In the genomic region with DNA sequence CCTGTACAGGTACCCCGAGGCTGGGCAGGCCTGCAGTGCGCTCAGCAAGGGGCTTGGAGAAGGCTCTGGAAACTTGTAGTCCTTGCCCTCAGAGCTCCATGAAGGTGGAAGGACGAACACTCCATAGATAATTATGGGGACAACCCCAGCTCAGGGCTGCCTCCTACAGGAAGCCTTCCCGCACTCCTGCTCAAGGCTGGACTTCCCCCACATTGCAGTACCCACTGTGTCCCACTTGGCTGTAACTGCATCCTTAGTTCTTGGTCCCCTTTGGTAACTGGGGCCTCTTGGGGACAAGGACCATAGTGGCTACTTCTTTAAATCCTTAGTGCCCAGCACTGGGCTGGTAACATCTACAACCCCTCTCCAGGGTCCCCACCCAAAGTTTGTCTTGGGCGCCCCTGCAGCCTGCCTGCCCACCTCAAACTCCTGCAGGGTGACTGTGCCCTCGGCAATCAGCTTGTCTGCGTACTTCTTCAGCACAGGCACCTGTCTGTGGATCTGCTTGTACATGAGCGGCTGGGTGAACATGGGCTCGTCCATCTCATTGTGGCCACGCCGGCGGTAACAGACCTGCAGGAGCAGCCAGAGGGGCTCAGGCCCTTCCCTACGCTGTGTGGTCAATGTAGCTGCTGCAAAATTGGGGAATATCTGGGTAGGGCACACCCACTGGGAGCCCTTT, we compare ENCODE assay signal across 22 cellular contexts. TPM values are rescaled to one million over a fixed set of nuclear protein-coding genes. Genes with fewer than 3 reads are reported as not detected.
A peak's percentile ranks its signal among the peaks of the same experiment; 100 is the strongest.
DNase-seq lines count a peak whose midpoint lies in the region; ATAC-seq and TF ChIP-seq lines count a peak whose summit lies in the region.
"Had no signal": no experiment of that assay in that cellular context is flagged by ENCODE, and none has a peak within 500 bp of the region (broad histone marks: within the 10 kb centered on the region; RNA-seq: fewer than 3 reads in every experiment).

No MANE protein-coding gene starts in this region.

- H3K27me3 ChIP-seq in GM06990 (replicated peaks; ENCODE audit: control insufficient read depth, insufficient read depth, low read length) (no peaks in the 10 kb centered on the region), HCT116 (ENCODE audit: insufficient read depth, low read length) (no peaks in the 10 kb centered on the region)

- no peak for TF ChIP-seq RAD21 in HCT116 (IDR thresholded peaks at IDR 0.05; ENCODE audit: low read depth)

- POLR2A ChIA-PET in HCT116 (lab: Charles Lee): no interaction called here

- no peaks in the 10 kb centered on the region for H3K79me2 ChIP-seq in HCT116 (ENCODE audit: insufficient read depth, low read length)

- no peak for DNase-seq in GM06990 (ENCODE audit: extremely low read depth, insufficient read length)
- DNase-seq in HCT116 (ENCODE audit: low read depth, low spot score): no peak
- DNase-seq in ecto neural progenitor cell (ENCODE audit: low spot score): peak; percentile 35
- DNase-seq in retinal pigment epithelial cell (ENCODE audit: low read depth): no peak
- DNase-seq in AML-193 (lab: John Stamatoyannopoulos, UW): no peak
- DNase-seq: activated CD4-positive, alpha-beta T cell treated with anti-CD3 and anti-CD28 coated beads, Interleukin-2, amount 10 ng/mL, durations not matched to agents 24 days and 14 days; activated effector memory CD4-positive, alpha-beta T cell treated with Interleukin-2 at 50 U/mL for 16 hours; effector CD8-positive, alpha-beta T cell; foreskin melanocyte; hippocampal formation; lower lobe of right lung; NCI-H1092; NCI-H2029; NCI-H2227 treated with DMSO at 0.1 percent for 48 hours; NCI-H774; OCI-M1; SHP77; stimulated activated CD4-positive, alpha-beta T cell treated with anti-CD3 and anti-CD28 coated beads, Interleukin-4, amount 100 ng/mL, for 1 hour; tibial artery had no signal

- BruUV-seq in HCT116 (replicated peaks; lab: Mats Ljungman, UMichigan): no TSS peak

- H3K4me1 ChIP-seq in HCT116 (ENCODE audit: control insufficient read depth in 1 of 2, insufficient read depth in 2 of 2, low read length in 2 of 2): no peaks in the 10 kb centered on the region
- H3K4me1 ChIP-seq: lower lobe of right lung, tibial artery had no signal

- H3K9ac ChIP-seq in HCT116 (ENCODE audit: low read length): no peak overlapping the region

- no peak overlapping the region for H3K27ac ChIP-seq in HCT116 (ENCODE audit: low read depth, low read length)
- H3K27ac ChIP-seq: lower lobe of right lung, tibial artery had no signal

- TF ChIP-seq CTCF in GM06990 (IDR thresholded peaks at IDR 0.05; ENCODE audit: insufficient read depth, low read length, poor library complexity, severe bottlenecking) (peak; percentile 16), HCT116 (IDR thresholded peaks at IDR 0.05 in 2 of 3, conservative IDR thresholded peaks at IDR 0.05 in 1 of 3; ENCODE audit: borderline replicate concordance in 1 of 3, insufficient read depth in 1 of 3, low read depth in 2 of 3, low read length in 2 of 3) (peak in 2 of 3 experiments; percentile 7 to 43; a peak in 2 of 6 replicates), retinal pigment epithelial cell (conservative IDR thresholded peaks at IDR 0.05; ENCODE audit: low read depth, low read length) (peak; percentile 4)

- RAD21 ChIA-PET in HCT116 (lab: Charles Lee; ENCODE audit: low non-redundant PET in 1 of 2, low total read pairs in 2 of 2, uncharacterized antibody in 2 of 2, unreplicated experiment in 2 of 2): no interaction called here

- H3K4me2 ChIP-seq in HCT116 (ENCODE audit: low read length): no peak overlapping the region

- no peaks in the 10 kb centered on the region for H3K9me3 ChIP-seq in HCT116 (ENCODE audit: control insufficient read depth in 1 of 2, insufficient read depth in 1 of 2, low read depth in 1 of 2, low read length in 2 of 2)
- H3K9me3 ChIP-seq: lower lobe of right lung, tibial artery had no signal

- peak; percentile 72 for ATAC-seq in HCT116
- no peak for ATAC-seq in GM21786 (IDR thresholded peaks at IDR 0.05; ENCODE audit: unreplicated experiment)
- ATAC-seq in GM21529 (IDR thresholded peaks at IDR 0.05; ENCODE audit: unreplicated experiment): no peak
- ATAC-seq: lower lobe of right lung had no signal

- no peaks in the 10 kb centered on the region for H4K20me1 ChIP-seq in HCT116 (ENCODE audit: insufficient read depth)

- no peak overlapping the region for H3K4me3 ChIP-seq in GM06990 (replicated peaks; ENCODE audit: low read depth, low read length)
- no peak overlapping the region for H3K4me3 ChIP-seq in HCT116 (replicated peaks in 1 of 2; ENCODE audit: low read depth in 1 of 2, low read length in 2 of 2)
- no peak overlapping the region for H3K4me3 ChIP-seq in retinal pigment epithelial cell (ENCODE audit: low read length)
- H3K4me3 ChIP-seq: lower lobe of right lung, tibial artery had no signal

- TF ChIP-seq POLR2A in HCT116 (IDR thresholded peaks at IDR 0.05; ENCODE audit: borderline replicate concordance, extremely low read depth, insufficient read depth, insufficient read length): no peak

- H2AFZ ChIP-seq in HCT116 (ENCODE audit: low read depth, low read length, poor library complexity, severe bottlenecking): no peak overlapping the region

- CTCF ChIA-PET in HCT116 (lab: Charles Lee): no interaction called here

- H3K9me2 ChIP-seq in HCT116 (ENCODE audit: insufficient read depth): no peaks in the 10 kb centered on the region

- intact Hi-C loops in HCT116 (cut with micrococcal nuclease): no loop called here

- H3K36me3 ChIP-seq in GM06990 (ENCODE audit: control insufficient read depth, insufficient read depth, low read length) (no peaks in the 10 kb centered on the region), HCT116 (ENCODE audit: control insufficient read depth in 1 of 2, insufficient read depth in 2 of 2, low read length in 2 of 2) (peaks cover 0 to 5% of the 10 kb centered on the region in 2 experiments; a peak in 2 of 4 replicates)
- H3K36me3 ChIP-seq: lower lobe of right lung, tibial artery had no signal

TF ChIP-seq in HCT116, 20 proteins besides CTCF, POLR2A, EP300 and RAD21:
- TF ChIP-seq ELF1 (IDR thresholded peaks at IDR 0.05; ENCODE audit: borderline replicate concordance, low read depth): no peak
- no peak for TF ChIP-seq CEBPB (IDR thresholded peaks at IDR 0.05; ENCODE audit: low read depth)
- no peak for TF ChIP-seq EZH2 (IDR thresholded peaks at IDR 0.05)
- no peak for TF ChIP-seq SRF (IDR thresholded peaks at IDR 0.05; ENCODE audit: low read depth)
- TF ChIP-seq, protein P1, sequence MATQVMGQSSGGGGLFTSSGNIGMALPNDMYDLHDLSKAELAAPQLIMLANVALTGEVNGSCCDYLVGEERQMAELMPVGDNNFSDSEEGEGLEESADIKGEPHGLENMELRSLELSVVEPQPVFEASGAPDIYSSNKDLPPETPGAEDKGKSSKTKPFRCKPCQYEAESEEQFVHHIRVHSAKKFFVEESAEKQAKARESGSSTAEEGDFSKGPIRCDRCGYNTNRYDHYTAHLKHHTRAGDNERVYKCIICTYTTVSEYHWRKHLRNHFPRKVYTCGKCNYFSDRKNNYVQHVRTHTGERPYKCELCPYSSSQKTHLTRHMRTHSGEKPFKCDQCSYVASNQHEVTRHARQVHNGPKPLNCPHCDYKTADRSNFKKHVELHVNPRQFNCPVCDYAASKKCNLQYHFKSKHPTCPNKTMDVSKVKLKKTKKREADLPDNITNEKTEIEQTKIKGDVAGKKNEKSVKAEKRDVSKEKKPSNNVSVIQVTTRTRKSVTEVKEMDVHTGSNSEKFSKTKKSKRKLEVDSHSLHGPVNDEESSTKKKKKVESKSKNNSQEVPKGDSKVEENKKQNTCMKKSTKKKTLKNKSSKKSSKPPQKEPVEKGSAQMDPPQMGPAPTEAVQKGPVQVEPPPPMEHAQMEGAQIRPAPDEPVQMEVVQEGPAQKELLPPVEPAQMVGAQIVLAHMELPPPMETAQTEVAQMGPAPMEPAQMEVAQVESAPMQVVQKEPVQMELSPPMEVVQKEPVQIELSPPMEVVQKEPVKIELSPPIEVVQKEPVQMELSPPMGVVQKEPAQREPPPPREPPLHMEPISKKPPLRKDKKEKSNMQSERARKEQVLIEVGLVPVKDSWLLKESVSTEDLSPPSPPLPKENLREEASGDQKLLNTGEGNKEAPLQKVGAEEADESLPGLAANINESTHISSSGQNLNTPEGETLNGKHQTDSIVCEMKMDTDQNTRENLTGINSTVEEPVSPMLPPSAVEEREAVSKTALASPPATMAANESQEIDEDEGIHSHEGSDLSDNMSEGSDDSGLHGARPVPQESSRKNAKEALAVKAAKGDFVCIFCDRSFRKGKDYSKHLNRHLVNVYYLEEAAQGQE (IDR thresholded peaks at IDR 0.05; ENCODE audit: low read depth): no peak
- no peak for TF ChIP-seq POLR2AphosphoS5 (IDR thresholded peaks at IDR 0.05; ENCODE audit: low read depth, low read length)
- no peak for TF ChIP-seq ZNF274 (IDR thresholded peaks at IDR 0.05; ENCODE audit: low read depth, low read length)
- TF ChIP-seq FOSL1 (IDR thresholded peaks at IDR 0.05; ENCODE audit: low read depth): no peak
- TF ChIP-seq ZFX (IDR thresholded peaks at IDR 0.05): no peak
- TF ChIP-seq, protein P2, sequence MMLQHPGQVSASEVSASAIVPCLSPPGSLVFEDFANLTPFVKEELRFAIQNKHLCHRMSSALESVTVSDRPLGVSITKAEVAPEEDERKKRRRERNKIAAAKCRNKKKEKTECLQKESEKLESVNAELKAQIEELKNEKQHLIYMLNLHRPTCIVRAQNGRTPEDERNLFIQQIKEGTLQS (IDR thresholded peaks at IDR 0.05): no peak
- TF ChIP-seq SP1 (IDR thresholded peaks at IDR 0.05; ENCODE audit: low read depth): no peak
- TF ChIP-seq CBX3 (IDR thresholded peaks at IDR 0.05; ENCODE audit: low read depth): no peak
- no peak for TF ChIP-seq EGR1 (IDR thresholded peaks at IDR 0.05; ENCODE audit: low read depth)
- TF ChIP-seq, protein P3, sequence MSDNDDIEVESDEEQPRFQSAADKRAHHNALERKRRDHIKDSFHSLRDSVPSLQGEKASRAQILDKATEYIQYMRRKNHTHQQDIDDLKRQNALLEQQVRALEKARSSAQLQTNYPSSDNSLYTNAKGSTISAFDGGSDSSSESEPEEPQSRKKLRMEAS (IDR thresholded peaks at IDR 0.05): no peak

RNA-seq across cellular contexts. Expression of a gene that starts 17.1 kb away (rescaled TPM):
- total RNA-seq in HCT116 (2021; ENCODE audit: unreplicated experiment): 16.3 TPM
- 12.1 TPM in 2 replicates for polyA plus RNA-seq in HCT116 (2012)
- total RNA-seq: T-helper 1 cell treated with Interleukin-12 subunit alpha and Interleukin-12 subunit beta and Interleukin-4 antibody, amounts not matched to agents 30 ng/mL and 1 ng/mL, for 36 hours had no signal
